ENCODE assay signal across 1 cellular context in genomic region chr1:223700942-223701637, GRCh38.
A peak's percentile ranks its signal among the peaks of the same experiment; 100 is the strongest.
TF ChIP-seq lines count a peak whose summit lies in the region.

No MANE protein-coding gene starts in this region.

TF ChIP-seq in SK-N-SH, 30 proteins besides CTCF, POLR2A, EP300 and RAD21 (continued from another document):
- TF ChIP-seq REST (IDR thresholded peaks at IDR 0.05; ENCODE audit: low read depth, low read length): 0 out of 2 replicates have a peak, but pooled peaks have one; percentile 3
- no peak for TF ChIP-seq ZBTB33 (IDR thresholded peaks at IDR 0.05; ENCODE audit: borderline replicate concordance, low read depth)
- TF ChIP-seq NRF1 (IDR thresholded peaks at IDR 0.05; ENCODE audit: low read depth, low read length): no peak
- no peak for TF ChIP-seq USF1 (IDR thresholded peaks at IDR 0.05; ENCODE audit: borderline replicate concordance, low read depth)
- TF ChIP-seq SIN3A (IDR thresholded peaks at IDR 0.05; ENCODE audit: borderline replicate concordance, low read depth, low read length): peak; percentile 18; the same call in 1 of the 2 replicates
- peak; percentile 42; the same call in 1 of the 2 replicates for TF ChIP-seq TAF1 (IDR thresholded peaks at IDR 0.05; ENCODE audit: borderline replicate concordance, low read depth, low read length)
- TF ChIP-seq TCF12 (IDR thresholded peaks at IDR 0.05): peak; percentile 64
- peak; percentile 23; the same call in 1 of the 2 replicates for TF ChIP-seq NFIC (IDR thresholded peaks at IDR 0.05; ENCODE audit: borderline replicate concordance)
- no peak for TF ChIP-seq IRF3 (IDR thresholded peaks at IDR 0.05; ENCODE audit: low read depth, low read length)
- no peak for TF ChIP-seq ELF1 (IDR thresholded peaks at IDR 0.05)
- TF ChIP-seq SMC3 (IDR thresholded peaks at IDR 0.05; ENCODE audit: low read depth, low read length): no peak
- 0 out of 2 replicates have a peak, but pooled peaks have one; percentile 5 for TF ChIP-seq MEF2A (IDR thresholded peaks at IDR 0.05; ENCODE audit: borderline replicate concordance, low read depth)
- TF ChIP-seq RXRA (IDR thresholded peaks at IDR 0.05; ENCODE audit: borderline replicate concordance, low read depth): peak; percentile 91
- peak; percentile 69; the same call in 1 of the 2 replicates for TF ChIP-seq MAX (IDR thresholded peaks at IDR 0.05; ENCODE audit: low read depth)
- TF ChIP-seq JUND (IDR thresholded peaks at IDR 0.05): peak; percentile 73
- no peak for TF ChIP-seq GABPA (IDR thresholded peaks at IDR 0.05; ENCODE audit: low read depth)
- TF ChIP-seq FOSL2 (IDR thresholded peaks at IDR 0.05; ENCODE audit: borderline replicate concordance, low read depth): peak; percentile 85
- TF ChIP-seq RFX5 (IDR thresholded peaks at IDR 0.05; ENCODE audit: low read length): no peak
- TF ChIP-seq PBX3 (IDR thresholded peaks at IDR 0.05): peak; percentile 22
